In genomic region chr2:198054299-198054698, GRCh38 we compare ENCODE assay signal across 7 cellular contexts.
A peak's percentile ranks its signal among the peaks of the same experiment; 100 is the strongest.
DNase-seq lines count a peak whose midpoint lies in the region; ATAC-seq and TF ChIP-seq lines count a peak whose summit lies in the region.

No MANE protein-coding gene starts in this region.

- TF ChIP-seq POLR2A in testis (IDR thresholded peaks at IDR 0.05): no peak

- POLR2A ChIA-PET in MCF 10A (lab: Yijun Ruan, JAX): no interaction called here

- no peaks in the 10 kb centered on the region for H3K36me3 ChIP-seq in testis (ENCODE audit: low read depth, missing control alignments)

- CTCF ChIA-PET in MCF 10A (lab: Yijun Ruan, JAX): interaction anchor here (0.6 to 2.0 kb wide), 3 partner anchors 20 to 251 kb away, joined by 3 to 4 read pairs (median 3); no protein-coding TSS in a partner anchor

- H3K9me3 Mint-ChIP-seq in MCF 10A (ENCODE audit: unreplicated experiment): no peaks in the 10 kb centered on the region

- H3K4me1 ChIP-seq in testis: no peaks in the 10 kb centered on the region

- H3K4me3 Mint-ChIP-seq in MCF 10A (ENCODE audit: unreplicated experiment): no peak overlapping the region

- intact Hi-C loops in MCF 10A (cut with micrococcal nuclease): loop anchor here (1.0 to 10.0 kb wide), 3 partner anchors 71 to 251 kb away; no protein-coding TSS in a partner anchor
- intact Hi-C loops in testis (cut with DNase I; ENCODE audit: low total_unique reads): no loop called here

- no peak overlapping the region for H3K27ac ChIP-seq in testis

- H3K36me3 Mint-ChIP-seq in MCF 10A (ENCODE audit: insufficient read depth, unreplicated experiment): no peaks in the 10 kb centered on the region

- ATAC-seq in GM18498 (IDR thresholded peaks at IDR 0.05; ENCODE audit: unreplicated experiment): peak; percentile 94
- ATAC-seq in HG02571 (IDR thresholded peaks at IDR 0.05; ENCODE audit: unreplicated experiment): peak; percentile 84
- peak; percentile 95 for ATAC-seq in SK-N-SH treated with all-trans-retinoic acid at 6 μM for 48 hours
- no peak for ATAC-seq in HG02970 (IDR thresholded peaks at IDR 0.05; ENCODE audit: low FRiP score, unreplicated experiment)

- no TSS peak for BruUV-seq in MCF 10A (replicated peaks; lab: Mats Ljungman, UMichigan)

- no peaks in the 10 kb centered on the region for H3K27me3 Mint-ChIP-seq in MCF 10A (ENCODE audit: insufficient read depth, unreplicated experiment)

- no peak overlapping the region for H3K27ac Mint-ChIP-seq in MCF 10A (ENCODE audit: low read depth, unreplicated experiment)

- TF ChIP-seq CTCF in MCF 10A (IDR thresholded peaks at IDR 0.05; ENCODE audit: unreplicated experiment): peak; percentile 27
- TF ChIP-seq CTCF in testis (IDR thresholded peaks at IDR 0.05): peak in 2 of 3 experiments; percentile 12 to 44

- no peaks in the 10 kb centered on the region for H3K9me3 ChIP-seq in testis

- no peaks in the 10 kb centered on the region for H3K27me3 ChIP-seq in testis

- H3K4me3 ChIP-seq in testis: no peak overlapping the region

- no peaks in the 10 kb centered on the region for H3K4me1 Mint-ChIP-seq in MCF 10A (ENCODE audit: insufficient read depth, unreplicated experiment)

- DNase-seq in MCF 10A (ENCODE audit: unreplicated experiment) (peak; percentile 46), medulla oblongata (ENCODE audit: extremely low spot score) (peak; percentile 39), testis (peak; percentile 57)

- 54 to 60% methylated on average over 1 of the region's 1 CpG for WGBS in testis, 2 donors

TF ChIP-seq in SK-N-SH treated with all-trans-retinoic acid at 6 μM for 48 hours, 23 proteins besides CTCF, POLR2A, EP300 and RAD21:
- TF ChIP-seq POU6F1 (CRISPR knock-in tag; IDR thresholded peaks at IDR 0.05; ENCODE audit: borderline replicate concordance, low read depth) (no peak), TCF4 (CRISPR knock-in tag; IDR thresholded peaks at IDR 0.05; ENCODE audit: borderline replicate concordance) (no peak), ZNF8 (CRISPR knock-in tag; IDR thresholded peaks at IDR 0.05) (no peak), PPARA (CRISPR knock-in tag; IDR thresholded peaks at IDR 0.05; ENCODE audit: borderline replicate concordance) (no peak), CSDC2 (CRISPR knock-in tag; IDR thresholded peaks at IDR 0.05) (no peak), BACH2 (CRISPR knock-in tag; IDR thresholded peaks at IDR 0.05; ENCODE audit: borderline replicate concordance) (no peak), ISL1 (CRISPR knock-in tag; IDR thresholded peaks at IDR 0.05) (no peak), ARNTL (CRISPR knock-in tag; IDR thresholded peaks at IDR 0.05; ENCODE audit: borderline replicate concordance, low read depth) (no peak)
